In genomic region chr1:166079276-166079675, GRCh38 we compare ENCODE assay signal across 24 cellular contexts.
DNase-seq lines count a peak whose midpoint lies in the region; ATAC-seq, FAIRE-seq and TF ChIP-seq lines count a peak whose summit lies in the region.
"Had no signal": no experiment of that assay in that cellular context is flagged by ENCODE, and none has a peak within 500 bp of the region (broad histone marks: within the 10 kb centered on the region; RNA-seq: fewer than 3 reads in every experiment).

No MANE protein-coding gene starts in this region.

- DNase-seq in HepG2 (ENCODE audit: low spot score) (no peak), right lobe of liver (no peak), endodermal cell (peak; percentile 17), activated gamma-delta T cell (lab: John Stamatoyannopoulos, UW) (no peak), mammary epithelial cell (no peak), mesendoderm (no peak), NCI-H69 (lab: John Stamatoyannopoulos, UW) (no peak)
- DNase-seq: Caco-2; CD4-positive, CD25-positive, alpha-beta regulatory T cell; CD8-positive, alpha-beta T cell; DMS153; DND-41; GM23248 had no signal

- no peak overlapping the region for H3K18ac ChIP-seq in mesendoderm (ENCODE audit: low read length)

- TF ChIP-seq EP300 in HepG2 (IDR thresholded peaks at IDR 0.05; ENCODE audit: low read depth in 2 of 2, low read length in 2 of 2) (no peak), HepG2 (CRISPR knock-in tag; IDR thresholded peaks at IDR 0.05; ENCODE audit: borderline replicate concordance) (no peak)

- H3K27ac ChIP-seq in HepG2 (ENCODE audit: extremely low read length, insufficient read depth, low read length): no peak overlapping the region
- H3K27ac ChIP-seq in right lobe of liver: no peak overlapping the region
- H3K27ac ChIP-seq in endodermal cell (ENCODE audit: low read depth, low read length): no peak overlapping the region
- peak overlapping the region; percentile 88 for H3K27ac ChIP-seq in parathyroid adenoma
- no peak overlapping the region for H3K27ac ChIP-seq in mammary epithelial cell (ENCODE audit: insufficient read depth, low read depth, low read length)
- no peak overlapping the region for H3K27ac ChIP-seq in mesendoderm (ENCODE audit: low read depth, low read length)
- H3K27ac ChIP-seq: 22Rv1, BLaER1, C4-2B, GM23248 had no signal

- H4K8ac ChIP-seq in mesendoderm (ENCODE audit: low read depth, low read length): no peak overlapping the region

- no peaks in the 10 kb centered on the region for H3K36me3 Mint-ChIP-seq in endodermal cell (ENCODE audit: low read depth)
- H3K36me3 Mint-ChIP-seq: CD4-positive, CD25-positive, alpha-beta regulatory T cell; CD8-positive, alpha-beta T cell had no signal

- 0% methylated on average over 2 of the region's 2 CpGs for WGBS in HepG2 (ENCODE audit: low lambda C conversion rate)
- WGBS in right lobe of liver (ENCODE audit: insufficient coverage, low coverage, low lambda C conversion rate, missing lambda C conversion rate): no CpG with 5 or more reads among the region's 2 CpGs
- WGBS in endodermal cell (ENCODE audit: insufficient coverage in 1 of 2, insufficient read length in 1 of 2), 2 experiments: 94% methylated on average over 2 of the region's 2 CpGs; no CpG with 5 or more reads in 1 of the 2 experiments
- 11% methylated on average over 2 of the region's 2 CpGs for WGBS in mammary epithelial cell (ENCODE audit: low coverage, missing lambda C conversion rate)
- WGBS in mesendoderm (ENCODE audit: extremely low coverage, insufficient coverage, low lambda C conversion rate): no CpG with 5 or more reads among the region's 2 CpGs

- H2AFZ ChIP-seq in HepG2 (ENCODE audit: low read length) (no peak overlapping the region), parathyroid adenoma (no peak overlapping the region), mammary epithelial cell (ENCODE audit: low read depth, low read length) (no peak overlapping the region)
- H2AFZ ChIP-seq: GM23248 had no signal

- H3K4ac ChIP-seq in mesendoderm (ENCODE audit: low read depth, low read length): no peak overlapping the region

- no peak overlapping the region for H2BK5ac ChIP-seq in mesendoderm (ENCODE audit: low read length)

- no peaks in the 10 kb centered on the region for H3K27me3 ChIP-seq in HepG2 (ENCODE audit: control insufficient read depth in 1 of 2, insufficient read depth in 2 of 2, low read length in 2 of 2)
- no peaks in the 10 kb centered on the region for H3K27me3 ChIP-seq in right lobe of liver
- no peaks in the 10 kb centered on the region for H3K27me3 ChIP-seq in endodermal cell (ENCODE audit: control insufficient read depth, insufficient read depth, low read length, poor library complexity, severe bottlenecking)
- no peaks in the 10 kb centered on the region for H3K27me3 ChIP-seq in parathyroid adenoma (ENCODE audit: control insufficient read depth, insufficient read depth, low read length)
- no peaks in the 10 kb centered on the region for H3K27me3 ChIP-seq in mammary epithelial cell (ENCODE audit: insufficient read depth, low read length)
- no peaks in the 10 kb centered on the region for H3K27me3 ChIP-seq in mesendoderm (ENCODE audit: insufficient read depth, low read length, poor library complexity)
- H3K27me3 ChIP-seq: BLaER1 had no signal

- CTCF ChIA-PET in HepG2 (lab: Yijun Ruan, JAX; ENCODE audit: low intra/inter-chr PET ratio, low total read pairs): no interaction called here
- CTCF ChIA-PET in mammary epithelial cell (lab: Charles Lee; ENCODE audit: low non-redundant PET): no interaction called here

- H3K27me3 Mint-ChIP-seq in endodermal cell (ENCODE audit: insufficient read depth): no peaks in the 10 kb centered on the region
- H3K27me3 Mint-ChIP-seq: CD4-positive, CD25-positive, alpha-beta regulatory T cell had no signal

- no peaks in the 10 kb centered on the region for H3K79me2 ChIP-seq in HepG2 (ENCODE audit: insufficient read depth, low read length)
- no peaks in the 10 kb centered on the region for H3K79me2 ChIP-seq in parathyroid adenoma
- H3K79me2 ChIP-seq in mammary epithelial cell (ENCODE audit: insufficient read depth, low read length): no peaks in the 10 kb centered on the region
- H3K79me2 ChIP-seq in mesendoderm (ENCODE audit: control insufficient read depth, insufficient read depth, low read length): no peaks in the 10 kb centered on the region

- no peak overlapping the region for H2BK15ac ChIP-seq in mesendoderm (replicated peaks; ENCODE audit: low read depth)

- no peak for TF ChIP-seq CTCF in HepG2 (CRISPR knock-in tag; IDR thresholded peaks at IDR 0.05)
- no peak for TF ChIP-seq CTCF in right lobe of liver (IDR thresholded peaks at IDR 0.05)
- no peak for TF ChIP-seq CTCF in endodermal cell (conservative IDR thresholded peaks at IDR 0.05)
- no peak for TF ChIP-seq CTCF in parathyroid adenoma (IDR thresholded peaks at IDR 0.05)
- TF ChIP-seq CTCF in mammary epithelial cell (conservative IDR thresholded peaks at IDR 0.05 in 1 of 2, IDR thresholded peaks at IDR 0.05 in 1 of 2; ENCODE audit: extremely low read depth in 1 of 2, insufficient read depth in 1 of 2, low read depth in 1 of 2, low read length in 2 of 2): no peak

- H3K56ac ChIP-seq in mesendoderm (ENCODE audit: low read length): no peak overlapping the region

- H3K23ac ChIP-seq in mesendoderm (ENCODE audit: low read length): no peak overlapping the region

- in situ Hi-C loops in HepG2 (cut with HindIII; ENCODE audit: extremely low pct_ligation_motif_present, low pct_unique_long_range_greater_than_20kb) (no loop called here), mammary epithelial cell (cut with MboI; ENCODE audit: low sequenced_read_pairs in 2 of 2) (no loop called here)

- H3K4me3 Mint-ChIP-seq in endodermal cell: no peak overlapping the region
- H3K4me3 Mint-ChIP-seq: B cell; CD4-positive, CD25-positive, alpha-beta regulatory T cell; CD8-positive, alpha-beta T cell; H9 had no signal

- no peak overlapping the region for H4K5ac ChIP-seq in mesendoderm (ENCODE audit: low read length)

- POLR2A ChIA-PET in HepG2 (lab: Yijun Ruan, JAX): no interaction called here

- no peaks in the 10 kb centered on the region for H3K79me1 ChIP-seq in mesendoderm (ENCODE audit: low read length)

- no peaks in the 10 kb centered on the region for H3K4me1 Mint-ChIP-seq in endodermal cell
- H3K4me1 Mint-ChIP-seq: B cell had no signal

- no peak overlapping the region for H3K4me2 ChIP-seq in HepG2 (ENCODE audit: low read depth, low read length)
- no peak overlapping the region for H3K4me2 ChIP-seq in parathyroid adenoma (ENCODE audit: low read length)
- H3K4me2 ChIP-seq in mammary epithelial cell (ENCODE audit: insufficient read depth, low read depth, low read length): no peak overlapping the region
- no peak overlapping the region for H3K4me2 ChIP-seq in mesendoderm (ENCODE audit: low read length)
- H3K4me2 ChIP-seq: BLaER1 had no signal

- dilution Hi-C loops in mammary epithelial cell (cut with HindIII; ENCODE audit: low sequenced_read_pairs): no loop called here

- ATAC-seq in HepG2 (no peak), right lobe of liver (no peak)
- ATAC-seq: CD8-positive, alpha-beta T cell; HCT116 had no signal

- TF ChIP-seq RAD21 in HepG2 (CRISPR knock-in tag; IDR thresholded peaks at IDR 0.05): no peak

- no peak overlapping the region for H2AK5ac ChIP-seq in mesendoderm (ENCODE audit: low read length)

- intact Hi-C loops in HepG2 (cut with micrococcal nuclease; ENCODE audit: unreplicated experiment): no loop called here
- intact Hi-C loops in right lobe of liver (cut with DNase I): no loop called here
- intact Hi-C loops in mammary epithelial cell (cut with micrococcal nuclease): no loop called here

- H2BK120ac ChIP-seq in mesendoderm (ENCODE audit: low read depth, low read length): no peak overlapping the region

- H3K9ac ChIP-seq in HepG2 (ENCODE audit: insufficient read depth, low read depth, low read length) (no peak overlapping the region), endodermal cell (ENCODE audit: extremely low read depth, low read length, poor library complexity, severe bottlenecking) (no peak overlapping the region), parathyroid adenoma (no peak overlapping the region), mammary epithelial cell (ENCODE audit: insufficient read depth, low read length) (no peak overlapping the region), mesendoderm (ENCODE audit: low read length) (no peak overlapping the region)
- H3K9ac ChIP-seq: BLaER1, GM23248 had no signal

- no peaks in the 10 kb centered on the region for H3K9me3 Mint-ChIP-seq in endodermal cell
- H3K9me3 Mint-ChIP-seq: CD4-positive, CD25-positive, alpha-beta regulatory T cell; CD8-positive, alpha-beta T cell; H9 had no signal

- no peak for FAIRE-seq in HepG2 (lab: Jason Lieb, UNC)
- FAIRE-seq: A204.1, G401.6, GM19239, H1 had no signal

- BruUV-seq in HepG2 (replicated peaks; lab: Mats Ljungman, UMichigan) (no TSS peak), mammary epithelial cell (replicated peaks; lab: Mats Ljungman, UMichigan) (no TSS peak)

- H4K20me1 ChIP-seq in HepG2 (ENCODE audit: insufficient read depth, low read length) (no peaks in the 10 kb centered on the region), mammary epithelial cell (ENCODE audit: insufficient read depth, low read length) (no peaks in the 10 kb centered on the region)
- H4K20me1 ChIP-seq: BLaER1 had no signal

- H3K9me3 ChIP-seq in HepG2 (ENCODE audit: low read length) (no peaks in the 10 kb centered on the region), right lobe of liver (no peaks in the 10 kb centered on the region), endodermal cell (ENCODE audit: control insufficient read depth, low read length) (no peaks in the 10 kb centered on the region), parathyroid adenoma (ENCODE audit: control insufficient read depth, low read length) (no peaks in the 10 kb centered on the region), mammary epithelial cell (replicated peaks; ENCODE audit: insufficient read depth, low read length) (no peaks in the 10 kb centered on the region)
- H3K9me3 ChIP-seq: BLaER1, Caco-2 had no signal

- H3K4me1 ChIP-seq in HepG2 (ENCODE audit: insufficient read depth, low read length): no peaks in the 10 kb centered on the region
- H3K4me1 ChIP-seq in right lobe of liver: no peaks in the 10 kb centered on the region
- H3K4me1 ChIP-seq in endodermal cell (ENCODE audit: control insufficient read depth, insufficient read depth, low read length): no peaks in the 10 kb centered on the region
- peaks cover 13% of the 10 kb centered on the region for H3K4me1 ChIP-seq in parathyroid adenoma
- no peaks in the 10 kb centered on the region for H3K4me1 ChIP-seq in mammary epithelial cell (ENCODE audit: insufficient read depth, low read length)
- no peaks in the 10 kb centered on the region for H3K4me1 ChIP-seq in mesendoderm (ENCODE audit: control insufficient read depth, low read depth, low read length)
- H3K4me1 ChIP-seq: Caco-2 had no signal

- H3K27ac Mint-ChIP-seq in endodermal cell: no peak overlapping the region
- H3K27ac Mint-ChIP-seq: B cell; CD4-positive, CD25-positive, alpha-beta regulatory T cell; CD8-positive, alpha-beta T cell; H9 had no signal

- TF ChIP-seq POLR2A in HepG2 (IDR thresholded peaks at IDR 0.05; ENCODE audit: insufficient read depth in 1 of 2, low read depth in 2 of 2, low read length in 2 of 2): no peak
- no peak for TF ChIP-seq POLR2A in right lobe of liver (IDR thresholded peaks at IDR 0.05)

- no peak overlapping the region for H3K4me3 ChIP-seq in HepG2 (replicated peaks in 1 of 3; ENCODE audit: insufficient read depth in 1 of 3, low read depth in 2 of 3, low read length in 3 of 3)
- H3K4me3 ChIP-seq in right lobe of liver: no peak overlapping the region
- no peak overlapping the region for H3K4me3 ChIP-seq in endodermal cell (ENCODE audit: low read length)
- no peak overlapping the region for H3K4me3 ChIP-seq in parathyroid adenoma (ENCODE audit: low read depth, low read length)
- H3K4me3 ChIP-seq in mammary epithelial cell (replicated peaks in 1 of 3; ENCODE audit: insufficient read depth in 1 of 3, low read depth in 2 of 3, low read length in 3 of 3): no peak overlapping the region
- no peak overlapping the region for H3K4me3 ChIP-seq in mesendoderm (ENCODE audit: low read length)
- H3K4me3 ChIP-seq: BLaER1, GM23248 had no signal

- H3K36me3 ChIP-seq in HepG2 (replicated peaks in 1 of 2; ENCODE audit: control insufficient read depth in 1 of 2, insufficient read depth in 2 of 2, low read length in 2 of 2) (no peaks in the 10 kb centered on the region), right lobe of liver (no peaks in the 10 kb centered on the region), endodermal cell (ENCODE audit: control insufficient read depth, insufficient read depth, low read length) (peaks cover 5% of the 10 kb centered on the region), parathyroid adenoma (ENCODE audit: control insufficient read depth, insufficient read depth, low read length) (no peaks in the 10 kb centered on the region), mammary epithelial cell (ENCODE audit: insufficient read depth, low read length) (no peaks in the 10 kb centered on the region), mesendoderm (ENCODE audit: control insufficient read depth, insufficient read depth, low read length) (no peaks in the 10 kb centered on the region)
- H3K36me3 ChIP-seq: BLaER1 had no signal
